Comparison of ENCODE assay signal across 1 cellular context in the genomic region with DNA sequence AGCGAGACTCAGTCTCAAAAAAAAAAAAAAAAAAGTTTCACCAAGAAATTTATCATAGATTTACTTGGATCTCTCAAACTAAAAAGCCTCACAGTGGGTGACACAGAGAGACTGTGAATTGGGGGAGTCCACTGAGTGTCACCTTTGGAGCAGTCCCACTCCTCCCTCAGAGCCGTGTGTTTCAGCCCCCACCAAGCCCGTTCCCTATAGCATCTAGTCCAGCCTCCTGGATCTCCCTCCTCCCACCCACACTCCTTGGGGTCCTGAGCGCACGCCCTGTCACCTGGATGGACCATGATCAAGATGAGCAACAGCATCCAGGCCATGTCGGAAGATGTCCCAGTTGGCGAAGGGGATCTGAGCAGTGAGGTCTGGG.
TF ChIP-seq lines count a peak whose summit lies in the region.

No MANE protein-coding gene starts in this region.

TF ChIP-seq in IMR-90, 13 proteins besides CTCF, POLR2A, EP300 and RAD21:
- TF ChIP-seq RFX5 (IDR thresholded peaks at IDR 0.05; ENCODE audit: low read depth, low read length) = no peak
- no peak for TF ChIP-seq NFE2L2 (IDR thresholded peaks at IDR 0.05; ENCODE audit: low read depth, low read length)
- TF ChIP-seq, protein P1, sequence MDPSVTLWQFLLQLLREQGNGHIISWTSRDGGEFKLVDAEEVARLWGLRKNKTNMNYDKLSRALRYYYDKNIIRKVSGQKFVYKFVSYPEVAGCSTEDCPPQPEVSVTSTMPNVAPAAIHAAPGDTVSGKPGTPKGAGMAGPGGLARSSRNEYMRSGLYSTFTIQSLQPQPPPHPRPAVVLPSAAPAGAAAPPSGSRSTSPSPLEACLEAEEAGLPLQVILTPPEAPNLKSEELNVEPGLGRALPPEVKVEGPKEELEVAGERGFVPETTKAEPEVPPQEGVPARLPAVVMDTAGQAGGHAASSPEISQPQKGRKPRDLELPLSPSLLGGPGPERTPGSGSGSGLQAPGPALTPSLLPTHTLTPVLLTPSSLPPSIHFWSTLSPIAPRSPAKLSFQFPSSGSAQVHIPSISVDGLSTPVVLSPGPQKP (IDR thresholded peaks at IDR 0.05; ENCODE audit: borderline replicate concordance, low read depth, low read length) = no peak
- TF ChIP-seq CEBPB (IDR thresholded peaks at IDR 0.05; ENCODE audit: low read depth, low read length) = no peak
- no peak for TF ChIP-seq MAZ (IDR thresholded peaks at IDR 0.05; ENCODE audit: borderline replicate concordance, low read depth, low read length)
- TF ChIP-seq BHLHE40 (IDR thresholded peaks at IDR 0.05; ENCODE audit: low read depth, low read length) = no peak
- no peak for TF ChIP-seq CHD1 (IDR thresholded peaks at IDR 0.05; ENCODE audit: low read depth, low read length)
- no peak for TF ChIP-seq FOS (IDR thresholded peaks at IDR 0.05; ENCODE audit: low read depth, low read length)
- no peak for TF ChIP-seq MAFK (IDR thresholded peaks at IDR 0.05; ENCODE audit: low read depth, low read length)
- TF ChIP-seq RCOR1 (IDR thresholded peaks at IDR 0.05; ENCODE audit: insufficient replicate concordance, low read length) = no peak
- no peak for TF ChIP-seq SMC3 (IDR thresholded peaks at IDR 0.05; ENCODE audit: low read depth, low read length)
- TF ChIP-seq, protein P2, sequence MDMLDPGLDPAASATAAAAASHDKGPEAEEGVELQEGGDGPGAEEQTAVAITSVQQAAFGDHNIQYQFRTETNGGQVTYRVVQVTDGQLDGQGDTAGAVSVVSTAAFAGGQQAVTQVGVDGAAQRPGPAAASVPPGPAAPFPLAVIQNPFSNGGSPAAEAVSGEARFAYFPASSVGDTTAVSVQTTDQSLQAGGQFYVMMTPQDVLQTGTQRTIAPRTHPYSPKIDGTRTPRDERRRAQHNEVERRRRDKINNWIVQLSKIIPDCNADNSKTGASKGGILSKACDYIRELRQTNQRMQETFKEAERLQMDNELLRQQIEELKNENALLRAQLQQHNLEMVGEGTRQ (IDR thresholded peaks at IDR 0.05; ENCODE audit: low read depth, low read length) = no peak
- no peak for TF ChIP-seq MXI1 (IDR thresholded peaks at IDR 0.05; ENCODE audit: borderline replicate concordance, low read depth, low read length)
